In genomic region chr4:118112647-118113046, GRCh38 we compare ENCODE assay signal across 21 cellular contexts.
DNase-seq lines count a peak whose midpoint lies in the region; ATAC-seq, FAIRE-seq and TF ChIP-seq lines count a peak whose summit lies in the region.
"Had no signal": no experiment of that assay in that cellular context is flagged by ENCODE, and none has a peak within 500 bp of the region (broad histone marks: within the 10 kb centered on the region; RNA-seq: fewer than 3 reads in every experiment).

No MANE protein-coding gene starts in this region.

- no peak overlapping the region for H3K4me3 Mint-ChIP-seq in mesothelial cell of epicardium
- H3K4me3 Mint-ChIP-seq: activated CD4-positive, alpha-beta memory T cell treated with anti-CD3 and anti-CD28 coated beads, Interleukin-2, amount 10 ng/mL, durations not matched to agents 7 days and 5 days; activated naive CD4-positive, alpha-beta T cell treated with anti-CD3 and anti-CD28 coated beads for 36 hours; WTC11 had no signal

- peaks cover 15% of the 10 kb centered on the region for H3K4me1 Mint-ChIP-seq in mesothelial cell of epicardium

- no peaks in the 10 kb centered on the region for H3K36me3 Mint-ChIP-seq in mesothelial cell of epicardium
- H3K36me3 Mint-ChIP-seq: WTC11 had no signal

- H3K27ac Mint-ChIP-seq in mesothelial cell of epicardium, result peak overlapping the region; percentile 27
- H3K27ac Mint-ChIP-seq: activated CD4-positive, alpha-beta memory T cell treated with anti-CD3 and anti-CD28 coated beads, Interleukin-2, amount 10 ng/mL, durations not matched to agents 7 days and 5 days; activated naive CD4-positive, alpha-beta T cell treated with anti-CD3 and anti-CD28 coated beads for 36 hours; T-helper 1 cell treated with Interleukin-12 subunit alpha and Interleukin-12 subunit beta and Interleukin-4 antibody, amounts not matched to agents 30 μg/mL and 1 μg/mL, for 36 hours; WTC11 had no signal

- H3K27me3 Mint-ChIP-seq in mesothelial cell of epicardium (ENCODE audit: low read depth), result no peaks in the 10 kb centered on the region
- H3K27me3 Mint-ChIP-seq: activated CD4-positive, alpha-beta memory T cell treated with anti-CD3 and anti-CD28 coated beads, Interleukin-2, amount 10 ng/mL, durations not matched to agents 7 days and 5 days had no signal

- ATAC-seq in GM18868 (IDR thresholded peaks at IDR 0.05; ENCODE audit: unreplicated experiment), result peak; percentile 3
- ATAC-seq in pancreas, result no peak
- ATAC-seq: gastroesophageal sphincter, left cardiac atrium, right lobe of liver, WTC11 had no signal

- peaks cover 8% of the 10 kb centered on the region for H3K9me3 Mint-ChIP-seq in mesothelial cell of epicardium
- H3K9me3 Mint-ChIP-seq: activated naive CD4-positive, alpha-beta T cell treated with anti-CD3 and anti-CD28 coated beads for 36 hours had no signal

- intact Hi-C loops in ascending aorta (cut with DNase I), result no loop called here
- intact Hi-C loops in pancreas (cut with DNase I), result no loop called here

- peak; percentile 11 for DNase-seq in LHCN-M2 (ENCODE audit: low read depth)
- DNase-seq in dermis blood vessel endothelial cell, result peak; percentile 2
- no peak for DNase-seq in mesothelial cell of epicardium (ENCODE audit: low spot score in 2 of 2, unreplicated experiment in 2 of 2)
- DNase-seq in AG08395 (ENCODE audit: low spot score), result no peak
- no peak for DNase-seq in ascending aorta (ENCODE audit: low spot score in 2 of 2)
- no peak for DNase-seq in NOMO-1 treated with DMSO at 0.1 percent for 48 hours (lab: John Stamatoyannopoulos, UW; ENCODE audit: unreplicated experiment)
- no peak for DNase-seq in pancreas
- DNase-seq: activated CD4-positive, alpha-beta memory T cell treated with anti-CD3 and anti-CD28 coated beads, Interleukin-2, amount 10 ng/mL, durations not matched to agents 7 days and 5 days; activated naive CD4-positive, alpha-beta T cell treated with anti-CD3 and anti-CD28 coated beads for 36 hours; cortex of kidney; left cardiac atrium; MG63; NCI-H146; PC-9; right lobe of liver; stimulated activated CD4-positive, alpha-beta T cell treated with anti-CD3 and anti-CD28 coated beads, Interleukin-15, amount 100 ng/mL, for 24 hours had no signal

- H3K4me1 ChIP-seq in ascending aorta, result no peaks in the 10 kb centered on the region
- no peaks in the 10 kb centered on the region for H3K4me1 ChIP-seq in pancreas
- H3K4me1 ChIP-seq: gastroesophageal sphincter, right lobe of liver had no signal

- TF ChIP-seq CTCF in mesothelial cell of epicardium (IDR thresholded peaks at IDR 0.05; ENCODE audit: unreplicated experiment) (no peak), ascending aorta (IDR thresholded peaks at IDR 0.05) (no peak), pancreas (IDR thresholded peaks at IDR 0.05) (no peak)

- no peaks in the 10 kb centered on the region for H3K36me3 ChIP-seq in ascending aorta
- no peaks in the 10 kb centered on the region for H3K36me3 ChIP-seq in pancreas
- H3K36me3 ChIP-seq: gastroesophageal sphincter, MG63, neutrophil, right lobe of liver had no signal

- H3K27ac ChIP-seq in ascending aorta (no peak overlapping the region), pancreas (no peak overlapping the region)
- H3K27ac ChIP-seq: gastroesophageal sphincter, PC-9, right lobe of liver had no signal

- no peak overlapping the region for H3K4me3 ChIP-seq in ascending aorta
- no peak overlapping the region for H3K4me3 ChIP-seq in pancreas
- H3K4me3 ChIP-seq: gastroesophageal sphincter, MG63, PC-9, right lobe of liver had no signal

- WGBS in pancreas, 2 donors, result 48 to 62% methylated on average over 2 of the region's 2 CpGs

- FAIRE-seq in pancreas (lab: Jason Lieb, UNC), result no peak

- H3K27me3 ChIP-seq in ascending aorta (no peaks in the 10 kb centered on the region), pancreas (no peaks in the 10 kb centered on the region)
- H3K27me3 ChIP-seq: gastroesophageal sphincter, MG63, neutrophil, right lobe of liver had no signal

- H3K9me3 ChIP-seq in ascending aorta, result no peaks in the 10 kb centered on the region
- H3K9me3 ChIP-seq in pancreas, result no peaks in the 10 kb centered on the region
- H3K9me3 ChIP-seq: gastroesophageal sphincter, MG63, neutrophil, right lobe of liver had no signal

Comparison
In these comparisons a context has a peak if more than half of its experiments do, and no peak if none do; other contexts are left out.
1. DNase-seq: peak in LHCN-M2 (single experiment) and dermis blood vessel endothelial cell (single experiment); none in mesothelial cell of epicardium (0 of 2), AG08395 (single experiment), ascending aorta (0 of 2), NOMO-1 treated with DMSO at 0.1 percent for 48 hours (single experiment) and pancreas (0 of 6).